In the genomic region with DNA sequence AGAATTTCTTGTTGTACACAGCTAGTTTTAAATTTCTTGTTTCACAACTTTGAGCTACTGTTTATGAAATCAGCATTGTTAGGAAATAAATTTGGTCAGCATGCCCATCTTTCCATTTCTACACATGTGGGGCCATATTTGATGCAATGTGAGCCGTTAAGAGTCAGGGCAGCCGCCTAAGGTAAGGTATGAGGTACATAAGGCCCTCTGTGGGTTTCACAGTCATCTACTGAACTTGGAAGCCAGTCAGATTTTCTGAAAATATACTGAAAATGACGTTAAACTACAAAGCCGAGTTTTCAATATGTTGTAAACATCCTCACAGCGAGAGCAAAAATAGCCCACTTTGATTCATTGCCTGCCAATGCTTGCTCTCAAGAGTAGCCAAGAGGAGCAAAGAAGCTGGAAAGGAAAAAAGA, we compare ENCODE assay signal across 15 cellular contexts.
A peak's percentile ranks its signal among the peaks of the same experiment; 100 is the strongest.
DNase-seq lines count a peak whose midpoint lies in the region; ATAC-seq and TF ChIP-seq lines count a peak whose summit lies in the region.
"Had no signal": no experiment of that assay in that cellular context is flagged by ENCODE, and none has a peak within 500 bp of the region (broad histone marks: within the 10 kb centered on the region; RNA-seq: fewer than 3 reads in every experiment).

No MANE protein-coding gene starts in this region.

- H3K56ac ChIP-seq in mesendoderm (ENCODE audit: low read length), result no peak overlapping the region

- TF ChIP-seq CTCF in AG09319 (IDR thresholded peaks at IDR 0.05; ENCODE audit: low read depth, low read length), result no peak
- no peak for TF ChIP-seq CTCF in ascending aorta (IDR thresholded peaks at IDR 0.05)

- no peaks in the 10 kb centered on the region for H3K79me2 ChIP-seq in mesendoderm (ENCODE audit: control insufficient read depth, insufficient read depth, low read length)

- peak overlapping the region in 1 of 2 donors; percentile 37 for H3K4me3 ChIP-seq in ascending aorta
- no peak overlapping the region for H3K4me3 ChIP-seq in mesendoderm (ENCODE audit: low read length)
- H3K4me3 ChIP-seq: thyroid gland had no signal

- H3K27ac ChIP-seq in ascending aorta (peak overlapping the region; percentile 46 to 50), mesendoderm (ENCODE audit: low read depth, low read length) (no peak overlapping the region)
- H3K27ac ChIP-seq: thyroid gland had no signal

- no peak overlapping the region for H4K5ac ChIP-seq in mesendoderm (ENCODE audit: low read length)

- no CpG with 5 or more reads among the region's 5 CpGs for WGBS in mesendoderm (ENCODE audit: extremely low coverage, insufficient coverage, low lambda C conversion rate)

- no peaks in the 10 kb centered on the region for H3K27me3 ChIP-seq in ascending aorta
- H3K27me3 ChIP-seq in mesendoderm (ENCODE audit: insufficient read depth, low read length, poor library complexity), result no peaks in the 10 kb centered on the region
- H3K27me3 ChIP-seq: thyroid gland had no signal

- H3K9me3 ChIP-seq in ascending aorta, result no peaks in the 10 kb centered on the region
- H3K9me3 ChIP-seq: thyroid gland had no signal

- H2BK15ac ChIP-seq in mesendoderm (replicated peaks; ENCODE audit: low read depth), result no peak overlapping the region

- H3K4me2 ChIP-seq in mesendoderm (ENCODE audit: low read length), result no peak overlapping the region

- H3K36me3 ChIP-seq in ascending aorta (no peaks in the 10 kb centered on the region), mesendoderm (ENCODE audit: control insufficient read depth, insufficient read depth, low read length) (no peaks in the 10 kb centered on the region)
- H3K36me3 ChIP-seq: thyroid gland had no signal

- H2BK5ac ChIP-seq in mesendoderm (ENCODE audit: low read length), result no peak overlapping the region

- intact Hi-C loops in ascending aorta (cut with DNase I), result no loop called here
- intact Hi-C loops in sciatic nerve (cut with DNase I), result loop anchor here (5.0 kb wide), 1 partner anchor 1093 kb away; no protein-coding TSS in a partner anchor

- peaks cover 0 to 8% of the 10 kb centered on the region in 2 donors for H3K4me1 ChIP-seq in ascending aorta
- no peaks in the 10 kb centered on the region for H3K4me1 ChIP-seq in mesendoderm (ENCODE audit: control insufficient read depth, low read depth, low read length)
- H3K4me1 ChIP-seq: thyroid gland had no signal

- H2BK120ac ChIP-seq in mesendoderm (ENCODE audit: low read depth, low read length), result no peak overlapping the region

- ATAC-seq in sciatic nerve, result peak; percentile 63
- ATAC-seq: activated CD8-positive, alpha-beta T cell treated with anti-CD3 and anti-CD28 coated beads, Interleukin-2, amount 10 ng/mL, durations not matched to agents 7 days and 5 days had no signal

- no peak overlapping the region for H2AK5ac ChIP-seq in mesendoderm (ENCODE audit: low read length)

- no peak overlapping the region for H3K4ac ChIP-seq in mesendoderm (ENCODE audit: low read depth, low read length)

- no peak overlapping the region for H3K18ac ChIP-seq in mesendoderm (ENCODE audit: low read length)

- no peak overlapping the region for H3K23ac ChIP-seq in mesendoderm (ENCODE audit: low read length)

- H3K79me1 ChIP-seq in mesendoderm (ENCODE audit: low read length), result no peaks in the 10 kb centered on the region

- DNase-seq in AG09319 (ENCODE audit: extremely low read depth, low read depth) (peak; percentile 49), ascending aorta (ENCODE audit: low spot score in 2 of 2) (no peak), iris pigment epithelial cell (ENCODE audit: low read depth) (peak; percentile 32), sciatic nerve (ENCODE audit: low spot score) (no peak), mesendoderm (no peak), DMS 273 (lab: John Stamatoyannopoulos, UW; ENCODE audit: unreplicated experiment) (no peak), KG1 (lab: John Stamatoyannopoulos, UW) (no peak), NCI-H1105 treated with DMSO at 0.1 percent for 48 hours (lab: John Stamatoyannopoulos, UW) (no peak)
- DNase-seq: ACHN; activated CD8-positive, alpha-beta T cell treated with anti-CD3 and anti-CD28 coated beads, Interleukin-2, amount 10 ng/mL, durations not matched to agents 7 days and 5 days; activated naive CD4-positive, alpha-beta T cell; dermis blood vessel endothelial cell; HCEC 1CT; NCI-H187; thyroid gland had no signal

- no peak overlapping the region for H4K8ac ChIP-seq in mesendoderm (ENCODE audit: low read depth, low read length)

- H3K9ac ChIP-seq in mesendoderm (ENCODE audit: low read length), result no peak overlapping the region

Comparison
In these comparisons a context has a peak if more than half of its experiments do, and no peak if none do; other contexts are left out.
1. DNase-seq: peak in AG09319 (single experiment) and iris pigment epithelial cell (single experiment); none in ascending aorta (0 of 2), sciatic nerve (single experiment), mesendoderm (single experiment), DMS 273 (single experiment), KG1 (single experiment) and NCI-H1105 treated with DMSO at 0.1 percent for 48 hours (single experiment).